2 cellular contexts compared by ENCODE assay signal in the genomic region with DNA sequence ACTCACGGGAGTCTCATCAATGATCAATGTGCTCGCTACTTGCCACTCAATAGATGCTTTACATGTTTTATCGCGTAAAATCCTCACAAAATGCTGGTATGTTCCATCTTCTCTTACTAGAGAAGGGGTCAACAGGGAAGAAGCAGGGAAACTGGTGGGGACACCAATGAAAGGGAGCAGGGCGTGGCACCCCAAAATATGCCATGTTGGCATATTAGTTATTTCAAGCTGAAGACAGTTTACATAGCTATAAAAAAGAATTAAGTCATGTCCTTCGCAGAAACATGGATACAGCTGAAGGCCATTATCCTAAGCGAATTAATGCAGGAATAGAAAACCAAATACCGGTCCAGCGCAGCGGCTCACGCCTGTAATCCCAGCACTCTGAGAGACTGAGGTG.
TF ChIP-seq lines count a peak whose summit lies in the region.

No MANE protein-coding gene starts in this region.

TF ChIP-seq in HepG2, 621 proteins besides CTCF, POLR2A, EP300 and RAD21:
- peak; percentile 56 for TF ChIP-seq MAFF (IDR thresholded peaks at IDR 0.05; ENCODE audit: low read depth, low read length)
- peak; percentile 70 to 74 for TF ChIP-seq MAFK (conservative IDR thresholded peaks at IDR 0.05 in 1 of 2, IDR thresholded peaks at IDR 0.05 in 1 of 2; ENCODE audit: low read length in 2 of 2)
- TF ChIP-seq ZNF333 (CRISPR knock-in tag; IDR thresholded peaks at IDR 0.05; ENCODE audit: borderline replicate concordance), result no peak

TF ChIP-seq in K562, 482 proteins besides CTCF, POLR2A, EP300 and RAD21:
- TF ChIP-seq TFAM (CRISPR knock-in tag; conservative IDR thresholded peaks at IDR 0.05) (no peak), SMAD2 (IDR thresholded peaks at IDR 0.05; ENCODE audit: low read depth, low read length) (no peak), ZNF316 (IDR thresholded peaks at IDR 0.05) (peak; percentile 37; the same call in 1 of the 2 replicates), XRCC5 (IDR thresholded peaks at IDR 0.05; ENCODE audit: low read depth, low read length) (no peak)
TF ChIP-seq in K562: peak in this region for 1.
